In the genomic region with DNA sequence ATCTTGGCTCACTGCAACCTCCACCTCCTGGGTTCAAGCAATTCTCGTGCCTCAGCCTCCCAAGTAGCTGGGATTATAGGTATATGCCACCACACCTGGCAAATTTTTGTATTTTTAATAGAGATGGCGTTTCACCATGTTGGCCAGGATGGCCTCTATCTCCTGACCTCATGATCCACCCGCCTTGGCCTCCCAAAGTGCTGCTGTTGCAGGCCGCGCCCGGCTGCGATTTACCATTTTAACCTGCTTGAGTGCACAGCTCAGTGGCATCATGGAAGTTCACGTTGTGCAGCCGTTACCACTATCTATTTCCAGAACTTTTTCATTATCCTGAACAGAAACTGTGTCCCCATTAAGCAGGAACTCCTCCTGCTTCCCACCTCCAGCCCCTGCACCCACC, we compare ENCODE assay signal across 4 cellular contexts. TPM values are rescaled to one million over a fixed set of nuclear protein-coding genes. Genes with fewer than 3 reads are reported as not detected.
"Had no signal": no experiment of that assay in that cellular context is flagged by ENCODE, and none has a peak within 500 bp of the region (broad histone marks: within the 10 kb centered on the region; RNA-seq: fewer than 3 reads in every experiment).

No MANE protein-coding gene starts in this region.

RNA-seq across cellular contexts. Expression of a gene that starts 13.5 kb away (rescaled TPM):
- total RNA-seq: activated naive CD4-positive, alpha-beta T cell treated with anti-CD3 and anti-CD28 coated beads for 36 hours; activated naive CD4-positive, alpha-beta T cell treated with anti-CD3 and anti-CD28 coated beads, Interleukin-2, amount 50 U/mL, for 72 hours; activated T-helper 1 cell treated with anti-CD3 and anti-CD28 coated beads, Interleukin-12 subunit alpha, Interleukin-12 subunit beta, Interleukin-2, Interleukin-4 antibody, amounts not matched to agents 30 ng/mL and 10 ng/mL and 1 ng/mL, durations not matched to agents 14 hours and 24 hours and 36 hours; activated T-helper 2 cell treated with anti-CD3 and anti-CD28 coated beads, Interferon-gamma antibody, Interleukin-2, Interleukin-4, amounts not matched to agents 10 μg/mL and 5 μg/mL and 100 μg/mL, durations not matched to agents 14 hours and 24 hours and 36 hours had no signal
